ENCODE assay signal across 11 cellular contexts in genomic region chr5:98930972-98931762, GRCh38. TPM values are rescaled to one million over a fixed set of nuclear protein-coding genes. Genes with fewer than 3 reads are reported as not detected.
A peak's percentile ranks its signal among the peaks of the same experiment; 100 is the strongest.
DNase-seq lines count a peak whose midpoint lies in the region; ATAC-seq and TF ChIP-seq lines count a peak whose summit lies in the region.
"Had no signal": no experiment of that assay in that cellular context is flagged by ENCODE, and none has a peak within 500 bp of the region (broad histone marks: within the 10 kb centered on the region; RNA-seq: fewer than 3 reads in every experiment).

No MANE protein-coding gene starts in this region.

- H3K27ac Mint-ChIP-seq in CD8-positive, alpha-beta memory T cell, result peak overlapping the region; percentile 56 to 100 (median 100)
- H3K27ac Mint-ChIP-seq in effector memory CD8-positive, alpha-beta T cell, result peak overlapping the region; percentile 97 to 100

- peak overlapping the region in 6 of 7 donors; percentile 95 to 99 (median 97) for H3K4me3 Mint-ChIP-seq in CD8-positive, alpha-beta memory T cell
- H3K4me3 Mint-ChIP-seq in effector memory CD8-positive, alpha-beta T cell, result peak overlapping the region in 1 of 2 donors; percentile 95

- no peak for DNase-seq in CD8-positive, alpha-beta memory T cell
- DNase-seq in NCI-H1048 (lab: John Stamatoyannopoulos, UW) (peak; percentile 77), NCI-H526 (lab: John Stamatoyannopoulos, UW) (no peak), NCI-H510A treated with DMSO at 0.1 percent for 48 hours (lab: John Stamatoyannopoulos, UW) (no peak), NCI-H2196 treated with DMSO at 0.1 percent for 48 hours (lab: John Stamatoyannopoulos, UW; ENCODE audit: unreplicated experiment) (no peak)
- DNase-seq in effector memory CD8-positive, alpha-beta T cell, result no peak
- DNase-seq: NCI-H1105, SW 1271 had no signal

- CTCF ChIA-PET in CD8-positive, alpha-beta memory T cell (lab: Charles Lee), result interaction anchor here (3.8 kb wide), 1 partner anchor 130 kb away, joined by 15 read pairs; no protein-coding TSS in a partner anchor

- no peaks in the 10 kb centered on the region for H3K36me3 ChIP-seq in CD8-positive, alpha-beta memory T cell (ENCODE audit: insufficient read depth, low read length)
- H3K36me3 ChIP-seq in neutrophil, result peaks cover 7% of the 10 kb centered on the region

- no peak for ATAC-seq in effector memory CD8-positive, alpha-beta T cell (replicated peaks)
- no peak for ATAC-seq in GM21717 (IDR thresholded peaks at IDR 0.05; ENCODE audit: unreplicated experiment)
- ATAC-seq: stimulated activated memory B cell treated with anti-CD40 and anti-IgM and Interleukin-4, amounts not matched to agents 10 μg/mL and 1 μg/mL and 100 μg/mL, for 72 hours had no signal

- no peaks in the 10 kb centered on the region for H3K9me3 ChIP-seq in CD8-positive, alpha-beta memory T cell (ENCODE audit: low read length)
- H3K9me3 ChIP-seq in neutrophil, result no peaks in the 10 kb centered on the region

- H3K27me3 ChIP-seq in CD8-positive, alpha-beta memory T cell (ENCODE audit: insufficient read depth, low read length, poor library complexity, severe bottlenecking), result no peaks in the 10 kb centered on the region
- no peaks in the 10 kb centered on the region for H3K27me3 ChIP-seq in neutrophil

- H3K4me3 ChIP-seq in CD8-positive, alpha-beta memory T cell (ENCODE audit: low read length), result no peak overlapping the region
- peak overlapping the region in 1 of 2 experiments; percentile 81 for H3K4me3 ChIP-seq in neutrophil (ENCODE audit: low read depth in 1 of 2, low read length in 1 of 2)

- POLR2A ChIA-PET in CD8-positive, alpha-beta memory T cell (lab: Charles Lee), result interaction anchor here (0.7 to 1.0 kb wide), 2 partner anchors 10 to 72 kb away, joined by 4 to 8 read pairs; no protein-coding TSS in a partner anchor

- H3K27me3 Mint-ChIP-seq in CD8-positive, alpha-beta memory T cell, result peaks cover 0 to 8% of the 10 kb centered on the region in 2 donors
- H3K27me3 Mint-ChIP-seq in effector memory CD8-positive, alpha-beta T cell, result no peaks in the 10 kb centered on the region
- H3K27me3 Mint-ChIP-seq: stimulated activated memory B cell treated with anti-CD40 and anti-IgM and Interleukin-4, amounts not matched to agents 10 μg/mL and 1 μg/mL and 100 μg/mL, for 72 hours had no signal

- no peak overlapping the region for H3K27ac ChIP-seq in CD8-positive, alpha-beta memory T cell (ENCODE audit: low read depth, low read length)
- peak overlapping the region; percentile 99 for H3K27ac ChIP-seq in neutrophil

- H3K9me3 Mint-ChIP-seq in CD8-positive, alpha-beta memory T cell, result no peaks in the 10 kb centered on the region
- H3K9me3 Mint-ChIP-seq in effector memory CD8-positive, alpha-beta T cell, result no peaks in the 10 kb centered on the region

- peaks cover 63% of the 10 kb centered on the region for H3K4me1 ChIP-seq in CD8-positive, alpha-beta memory T cell (ENCODE audit: insufficient read depth, low read length)
- H3K4me1 ChIP-seq in neutrophil (ENCODE audit: control insufficient read depth in 1 of 2, insufficient read depth in 1 of 2, low read depth in 1 of 2, low read length in 1 of 2), result peaks cover 59 to 60% of the 10 kb centered on the region in 2 experiments

- peaks cover 0 to 45% (median 2%) of the 10 kb centered on the region in 3 donors for H3K36me3 Mint-ChIP-seq in CD8-positive, alpha-beta memory T cell
- H3K36me3 Mint-ChIP-seq in effector memory CD8-positive, alpha-beta T cell (ENCODE audit: insufficient read depth), result peaks cover 53% of the 10 kb centered on the region

- peaks cover 63 to 77% (median 77%) of the 10 kb centered on the region in 3 donors for H3K4me1 Mint-ChIP-seq in CD8-positive, alpha-beta memory T cell
- H3K4me1 Mint-ChIP-seq in effector memory CD8-positive, alpha-beta T cell (ENCODE audit: low read depth in 2 of 2), result peaks cover 35 to 39% of the 10 kb centered on the region in 2 donors

- TF ChIP-seq CTCF in neutrophil (IDR thresholded peaks at IDR 0.05), result no peak

RNA-seq across cellular contexts. Expression of gene CHD1, which starts 2.4 kb away (rescaled TPM):
- 10 to 100 TPM; 70.8 to 73.6 TPM for total RNA-seq in CD8-positive, alpha-beta memory T cell
- 14.1 TPM for polyA plus RNA-seq in CD8-positive, alpha-beta memory T cell
